Comparison of ENCODE assay signal across 21 cellular contexts in the genomic region with DNA sequence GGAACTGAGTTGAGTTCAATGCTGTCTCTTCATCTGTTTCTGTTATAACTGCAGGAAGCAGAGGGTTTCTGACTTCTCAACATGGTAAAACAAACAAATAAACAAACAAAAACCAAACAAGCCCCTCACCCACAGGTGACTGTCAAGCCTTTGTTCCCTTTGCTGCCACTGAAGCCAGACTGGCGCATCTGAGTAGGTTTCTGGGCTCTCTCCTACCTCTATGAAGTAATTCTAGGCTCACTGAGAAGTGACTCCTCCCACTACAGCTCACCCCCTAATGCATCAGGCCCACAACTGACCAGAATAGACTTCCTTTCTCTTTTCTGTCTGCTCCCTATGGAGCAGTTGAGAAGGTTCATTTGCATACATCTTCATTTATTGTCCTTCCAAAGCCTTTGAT.
DNase-seq lines count a peak whose midpoint lies in the region; ATAC-seq, FAIRE-seq and TF ChIP-seq lines count a peak whose summit lies in the region.
"Had no signal": no experiment of that assay in that cellular context is flagged by ENCODE, and none has a peak within 500 bp of the region (broad histone marks: within the 10 kb centered on the region; RNA-seq: fewer than 3 reads in every experiment).

No MANE protein-coding gene starts in this region.

- H3K18ac ChIP-seq in H1 (ENCODE audit: extremely low read depth, low read length) = no peak overlapping the region

- POLR2A ChIA-PET in H1 (lab: Charles Lee; ENCODE audit: partially characterized antibody) = interaction anchor here (2.0 kb wide), 1 partner anchor 22 kb away, joined by 6 read pairs; no protein-coding TSS in a partner anchor
- POLR2A ChIA-PET in activated CD4-positive, alpha-beta T cell treated with anti-CD3 and anti-CD28 coated beads for 36 hours (lab: Charles Lee) = no interaction called here

- no peak overlapping the region for H4K91ac ChIP-seq in H1 (replicated peaks; ENCODE audit: insufficient read length, low read length)

- H3K27ac Mint-ChIP-seq in nephron = peak overlapping the region in 2 of 3 experiments; percentile 28 to 40
- no peak overlapping the region for H3K27ac Mint-ChIP-seq in activated CD4-positive, alpha-beta T cell treated with anti-CD3 and anti-CD28 coated beads for 36 hours
- H3K27ac Mint-ChIP-seq: activated CD8-positive, alpha-beta memory T cell treated with anti-CD3 and anti-CD28 coated beads, Interleukin-2, amount 10 ng/mL, durations not matched to agents 7 days and 5 days; CD8-positive, alpha-beta T cell had no signal

- no peak overlapping the region for H3K4me3 Mint-ChIP-seq in nephron
- H3K4me3 Mint-ChIP-seq in activated CD4-positive, alpha-beta T cell treated with anti-CD3 and anti-CD28 coated beads for 36 hours = no peak overlapping the region
- H3K4me3 Mint-ChIP-seq: activated CD8-positive, alpha-beta memory T cell treated with anti-CD3 and anti-CD28 coated beads, Interleukin-2, amount 10 ng/mL, durations not matched to agents 7 days and 5 days; CD8-positive, alpha-beta T cell had no signal

- no peaks in the 10 kb centered on the region for H4K20me1 ChIP-seq in H1 (replicated peaks in 1 of 2; ENCODE audit: control insufficient read depth in 1 of 2, insufficient read depth in 2 of 2, low read length in 2 of 2)

- H3K4ac ChIP-seq in H1 (replicated peaks; ENCODE audit: insufficient read length, low read depth, low read length) = no peak overlapping the region

- no peak overlapping the region for H2AFZ ChIP-seq in H1 (ENCODE audit: low read length)

- peak; percentile 97 for FAIRE-seq in H1 (lab: Jason Lieb, UNC)

- no peak overlapping the region for H3K56ac ChIP-seq in H1 (replicated peaks; ENCODE audit: insufficient read length, low read depth, low read length)

- intact Hi-C loops in activated CD4-positive, alpha-beta T cell treated with anti-CD3 and anti-CD28 coated beads for 36 hours (cut with DNase I, micrococcal nuclease) = no loop called here

- H2BK120ac ChIP-seq in H1 (replicated peaks; ENCODE audit: low read depth, low read length) = no peak overlapping the region

- no peak for TF ChIP-seq POLR2A in H1 (IDR thresholded peaks at IDR 0.05; ENCODE audit: control extremely low read depth in 1 of 2, low read depth in 2 of 2, low read length in 2 of 2)

- peak in 1 of 2 experiments; percentile 44; a peak in 2 of 4 replicates for TF ChIP-seq RAD21 in H1 (IDR thresholded peaks at IDR 0.05 in 1 of 2, conservative IDR thresholded peaks at IDR 0.05 in 1 of 2; ENCODE audit: low read depth in 2 of 2, low read length in 2 of 2)

- peaks cover 37% of the 10 kb centered on the region for H3K27me3 Mint-ChIP-seq in nephron (ENCODE audit: low read depth)
- H3K27me3 Mint-ChIP-seq in activated CD4-positive, alpha-beta T cell treated with anti-CD3 and anti-CD28 coated beads for 36 hours = peaks cover 15% of the 10 kb centered on the region

- no peak overlapping the region for H3K23ac ChIP-seq in H1 (ENCODE audit: insufficient read length)

- no peaks in the 10 kb centered on the region for H3K36me3 Mint-ChIP-seq in nephron (ENCODE audit: low read depth)
- no peaks in the 10 kb centered on the region for H3K36me3 Mint-ChIP-seq in activated CD4-positive, alpha-beta T cell treated with anti-CD3 and anti-CD28 coated beads for 36 hours (ENCODE audit: low read depth)
- H3K36me3 Mint-ChIP-seq: activated CD8-positive, alpha-beta memory T cell treated with anti-CD3 and anti-CD28 coated beads, Interleukin-2, amount 10 ng/mL, durations not matched to agents 7 days and 5 days; CD8-positive, alpha-beta T cell had no signal

- H3K4me3 ChIP-seq in HUES6 (ENCODE audit: low read depth, low read length) (peak overlapping the region; percentile 12; the same call in 1 of the 2 replicates), H1 (ENCODE audit: extremely low read depth in 1 of 4, insufficient read depth in 2 of 4, low read depth in 3 of 4, low read length in 4 of 4) (no peak overlapping the region)
- H3K4me3 ChIP-seq: skin epidermis, stomach had no signal

- H2BK20ac ChIP-seq in H1 (ENCODE audit: low read length) = peak overlapping the region; percentile 63; the same call in 1 of the 2 replicates

- peak overlapping the region; percentile 6 to 29; a peak in 1 of 4 replicates for H3K4me2 ChIP-seq in H1 (ENCODE audit: insufficient read depth in 1 of 2, low read depth in 2 of 2, low read length in 2 of 2)

- H3K4me1 Mint-ChIP-seq in nephron = peaks cover 12% of the 10 kb centered on the region
- no peaks in the 10 kb centered on the region for H3K4me1 Mint-ChIP-seq in activated CD4-positive, alpha-beta T cell treated with anti-CD3 and anti-CD28 coated beads for 36 hours

- H3K23me2 ChIP-seq in H1 (ENCODE audit: low read depth, low read length) = no peaks in the 10 kb centered on the region

- TF ChIP-seq CTCF in H1 (IDR thresholded peaks at IDR 0.05; ENCODE audit: control extremely low read depth in 1 of 3, insufficient read depth in 1 of 3, low read depth in 1 of 3, low read length in 3 of 3) = peak; percentile 35 to 71 (median 43)
- no peak for TF ChIP-seq CTCF in nephron (IDR thresholded peaks at IDR 0.05; ENCODE audit: unreplicated experiment in 3 of 3)

- no peaks in the 10 kb centered on the region for H3K27me3 ChIP-seq in HUES6 (ENCODE audit: control insufficient read depth, insufficient read depth, low read length)
- no peaks in the 10 kb centered on the region for H3K27me3 ChIP-seq in H1 (replicated peaks in 1 of 4; ENCODE audit: control insufficient read depth in 3 of 4, extremely low read depth in 1 of 4, insufficient read depth in 3 of 4, low read length in 3 of 4)

- no peaks in the 10 kb centered on the region for H3K9me3 Mint-ChIP-seq in nephron
- H3K9me3 Mint-ChIP-seq in activated CD4-positive, alpha-beta T cell treated with anti-CD3 and anti-CD28 coated beads for 36 hours (ENCODE audit: low read depth) = no peaks in the 10 kb centered on the region
- H3K9me3 Mint-ChIP-seq: CD8-positive, alpha-beta T cell had no signal

- H3K9ac ChIP-seq in HUES6 (ENCODE audit: low read length) (no peak overlapping the region), H1 (replicated peaks in 1 of 4; ENCODE audit: extremely low read depth in 1 of 4, low read depth in 3 of 4, low read length in 3 of 4) (no peak overlapping the region)

- H3K4me1 ChIP-seq in HUES6 (ENCODE audit: control insufficient read depth, insufficient read depth, low read length) (peaks cover 22% of the 10 kb centered on the region), H1 (replicated peaks in 1 of 4; ENCODE audit: control insufficient read depth in 3 of 4, insufficient read depth in 4 of 4, low read length in 3 of 4) (peaks cover 0 to 13% (median 6%) of the 10 kb centered on the region in 4 experiments; a peak in 4 of 7 replicates)

- H3K9me3 ChIP-seq in HUES6 (ENCODE audit: control insufficient read depth, insufficient read depth, low read depth, low read length) (no peaks in the 10 kb centered on the region), H1 (ENCODE audit: insufficient read depth in 2 of 2, low read depth in 1 of 2, low read length in 1 of 2) (0 out of 4 replicates have a peak, but pooled peaks cover 0 to under 1% of the 10 kb centered on the region in 2 experiments)
- H3K9me3 ChIP-seq: stomach had no signal

- H2BK15ac ChIP-seq in H1 (ENCODE audit: low read length) = no peak overlapping the region

- H3K79me1 ChIP-seq in H1 (ENCODE audit: low read depth, low read length) = no peaks in the 10 kb centered on the region

- no peak overlapping the region for H4K5ac ChIP-seq in H1 (ENCODE audit: insufficient read length, low read depth, low read length)

- H2AK5ac ChIP-seq in H1 (ENCODE audit: low read depth, low read length) = no peak overlapping the region

- no peak for ATAC-seq in activated CD4-positive, alpha-beta T cell treated with anti-CD3 and anti-CD28 coated beads for 36 hours
- ATAC-seq: activated CD8-positive, alpha-beta memory T cell treated with anti-CD3 and anti-CD28 coated beads, Interleukin-2, amount 10 ng/mL, durations not matched to agents 7 days and 5 days; CD8-positive, alpha-beta T cell; HCT116; Panc1 had no signal

- CTCF ChIA-PET in H1 (lab: Charles Lee; ENCODE audit: partially characterized antibody) = interaction anchor here (0.6 to 6.6 kb wide), 9 partner anchors 13 to 183 kb away, joined by 3 to 45 read pairs (median 3); a partner anchor contains a TSS
- CTCF ChIA-PET in activated CD4-positive, alpha-beta T cell treated with anti-CD3 and anti-CD28 coated beads for 36 hours (lab: Charles Lee) = interaction anchor here (1.0 kb wide), 1 partner anchor 243 kb away, joined by 3 read pairs; no protein-coding TSS in a partner anchor

- no peak for TF ChIP-seq EP300 in H1 (IDR thresholded peaks at IDR 0.05; ENCODE audit: borderline replicate concordance in 1 of 2, low read depth in 2 of 2, low read length in 2 of 2)

- 15% methylated on average over 1 of the region's 1 CpG; no CpG with 5 or more reads in 1 of the 2 experiments for WGBS in H1 (ENCODE audit: extremely low coverage in 1 of 2, insufficient coverage in 1 of 2, insufficient read length in 1 of 2, insufficient replicate concordance in 2 of 2, low coverage in 1 of 2, low lambda C conversion rate in 2 of 2, missing lambda C conversion rate in 1 of 2), 2 experiments

- H4K8ac ChIP-seq in H1 (ENCODE audit: extremely low read depth, insufficient read depth, low read length) = no peak overlapping the region

- no peak overlapping the region for H3K14ac ChIP-seq in H1 (ENCODE audit: insufficient read length)

- H3K27ac ChIP-seq in HUES6 (ENCODE audit: low read depth, low read length) (no peak overlapping the region), H1 (ENCODE audit: low read depth, low read length) (no peak overlapping the region)
- H3K27ac ChIP-seq: epithelial cell of prostate had no signal

- H3K79me2 ChIP-seq in H1 (ENCODE audit: control insufficient read depth in 1 of 2, insufficient read depth in 2 of 2, low read length in 2 of 2) = no peaks in the 10 kb centered on the region

- H3K36me3 ChIP-seq in HUES6 (ENCODE audit: control insufficient read depth, insufficient read depth, low read length) = no peaks in the 10 kb centered on the region
- H3K36me3 ChIP-seq in H1 (ENCODE audit: control insufficient read depth in 2 of 4, insufficient read depth in 4 of 4, low read length in 3 of 4) = no peaks in the 10 kb centered on the region
- H3K36me3 ChIP-seq: stomach had no signal

- peak; percentile 18 for DNase-seq in EL
- DNase-seq in H1 (ENCODE audit: low read depth in 1 of 2, low spot score in 2 of 2) = no peak
- DNase-seq in C1 segment of cervical spinal cord (lab: John Stamatoyannopoulos, UW) = no peak
- DNase-seq in putamen (ENCODE audit: low spot score) = no peak
- DNase-seq in HK-2 (ENCODE audit: unreplicated experiment) = no peak
- no peak for DNase-seq in activated CD4-positive, alpha-beta T cell treated with anti-CD3 and anti-CD28 coated beads for 36 hours
- DNase-seq: activated CD8-positive, alpha-beta memory T cell treated with anti-CD3 and anti-CD28 coated beads, Interleukin-2, amount 10 ng/mL, durations not matched to agents 7 days and 5 days; activated naive CD4-positive, alpha-beta T cell treated with anti-CD3 and anti-CD28 coated beads, Interleukin-2, amount 50 U/mL, for 16 hours; CD8-positive, alpha-beta T cell; cerebellar nuclear complex; hippocampal formation; mammary epithelial cell; NCI-H1092 treated with DMSO at 0.1 percent for 48 hours; NCI-H446; stomach had no signal

- H2BK5ac ChIP-seq in H1 (ENCODE audit: low read depth, low read length) = no peak overlapping the region

- no peak overlapping the region for H2BK12ac ChIP-seq in H1 (ENCODE audit: low read depth, low read length)

Comparison
In these comparisons a context has a peak if more than half of its experiments do, and no peak if none do; other contexts are left out.
1. CTCF ChIP-seq: peak in H1 (3 of 3); none in nephron (0 of 3).